ENCODE assay signal across 14 cellular contexts in the genomic region with DNA sequence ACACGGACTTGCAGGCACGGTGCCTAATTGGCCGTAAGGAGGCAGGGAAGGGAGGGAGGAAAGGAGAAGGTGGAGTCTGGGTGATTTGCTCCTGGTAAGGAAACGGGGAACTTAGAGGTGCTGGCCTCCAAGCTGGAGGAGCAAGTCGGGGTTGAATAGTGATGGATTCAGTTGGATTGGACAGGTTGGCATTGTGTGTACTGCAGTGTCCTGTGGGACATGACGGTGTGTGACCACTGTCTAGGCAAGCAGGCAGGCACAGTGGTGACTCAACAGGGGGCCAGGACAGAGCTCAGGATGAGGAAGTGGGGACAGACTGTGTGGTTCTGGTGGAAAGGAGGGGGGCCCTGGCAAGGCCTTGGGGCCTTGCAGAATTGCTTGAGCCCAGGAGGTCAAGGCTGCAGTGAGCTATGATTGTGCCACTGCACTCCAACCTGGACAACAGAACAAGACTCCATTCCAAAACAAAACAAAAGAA. TPM values are rescaled to one million over a fixed set of nuclear protein-coding genes. Genes with fewer than 3 reads are reported as not detected.
DNase-seq lines count a peak whose midpoint lies in the region; ATAC-seq and TF ChIP-seq lines count a peak whose summit lies in the region.
"Had no signal": no experiment of that assay in that cellular context is flagged by ENCODE, and none has a peak within 500 bp of the region (broad histone marks: within the 10 kb centered on the region; RNA-seq: fewer than 3 reads in every experiment).

No MANE protein-coding gene starts in this region.

- peak overlapping the region in 9 of 11 experiments; percentile 7 to 83 (median 50); a peak in 14 of 22 replicates for H3K4me2 ChIP-seq in BLaER1 treated with 17β-estradiol and CSF1 and Interleukin-3, amounts not matched to agents 10 nM and 100 nM

- H3K36me3 Mint-ChIP-seq in activated CD8-positive, alpha-beta T cell treated with anti-CD3 and anti-CD28 coated beads for 36 hours (ENCODE audit: low read depth): peaks cover 2% of the 10 kb centered on the region
- H3K36me3 Mint-ChIP-seq: activated naive CD4-positive, alpha-beta T cell treated with anti-CD3 and anti-CD28 coated beads, Interleukin-2, amount 50 U/mL, for 24 hours had no signal

- H3K9me3 ChIP-seq in BLaER1 treated with 17β-estradiol and CSF1 and Interleukin-3, amounts not matched to agents 10 nM and 100 nM (replicated peaks in 1 of 11): peaks cover 32 to 42% (median 40%) of the 10 kb centered on the region in 11 experiments
- peaks cover 10% of the 10 kb centered on the region for H3K9me3 ChIP-seq in mucosa of descending colon
- H3K9me3 ChIP-seq in uterus: no peaks in the 10 kb centered on the region

- DNase-seq in Kasumi-1 (lab: John Stamatoyannopoulos, UW): peak; percentile 39 to 47
- DNase-seq in activated CD8-positive, alpha-beta T cell treated with anti-CD3 and anti-CD28 coated beads for 36 hours: no peak
- DNase-seq in mucosa of descending colon: no peak
- DNase-seq in uterus: no peak
- no peak for DNase-seq in C1 segment of cervical spinal cord (lab: John Stamatoyannopoulos, UW)
- no peak for DNase-seq in SHP77 treated with DMSO at 0.1 percent for 48 hours (lab: John Stamatoyannopoulos, UW)
- DNase-seq: left cardiac atrium, NCI-H2107 had no signal

- H3K27ac ChIP-seq in BLaER1 treated with 17β-estradiol and CSF1 and Interleukin-3, amounts not matched to agents 10 nM and 100 nM: 0 out of 22 replicates have a peak overlapping the region, but pooled peaks of 1 of the 11 experiments have one; percentile 31
- no peak overlapping the region for H3K27ac ChIP-seq in uterus
- H3K27ac ChIP-seq: coronary artery, psoas muscle had no signal

- no peaks in the 10 kb centered on the region for H3K36me3 ChIP-seq in BLaER1 treated with 17β-estradiol and CSF1 and Interleukin-3, amounts not matched to agents 10 nM and 100 nM
- no peaks in the 10 kb centered on the region for H3K36me3 ChIP-seq in mucosa of descending colon (ENCODE audit: low read depth)
- H3K36me3 ChIP-seq in uterus: no peaks in the 10 kb centered on the region

- no peaks in the 10 kb centered on the region for H3K27me3 ChIP-seq in BLaER1 treated with 17β-estradiol and CSF1 and Interleukin-3, amounts not matched to agents 10 nM and 100 nM
- no peaks in the 10 kb centered on the region for H3K27me3 ChIP-seq in uterus

- intact Hi-C loops in activated CD8-positive, alpha-beta T cell treated with anti-CD3 and anti-CD28 coated beads for 36 hours (cut with micrococcal nuclease): no loop called here
- intact Hi-C loops in mucosa of descending colon (cut with DNase I, micrococcal nuclease): no loop called here
- intact Hi-C loops in uterus (cut with DNase I; ENCODE audit: low total_unique reads): no loop called here

- peaks cover 0 to 14% (median 10%) of the 10 kb centered on the region in 10 experiments; a peak in 16 of 20 replicates for H3K4me1 ChIP-seq in BLaER1 treated with 17β-estradiol and CSF1 and Interleukin-3, amounts not matched to agents 10 nM and 100 nM
- H3K4me1 ChIP-seq in mucosa of descending colon (ENCODE audit: low read depth) (no peaks in the 10 kb centered on the region), uterus (no peaks in the 10 kb centered on the region)
- H3K4me1 ChIP-seq: psoas muscle had no signal

- peaks cover 12% of the 10 kb centered on the region for H3K9me3 Mint-ChIP-seq in activated CD8-positive, alpha-beta T cell treated with anti-CD3 and anti-CD28 coated beads for 36 hours
- H3K9me3 Mint-ChIP-seq: activated naive CD4-positive, alpha-beta T cell treated with anti-CD3 and anti-CD28 coated beads, Interleukin-2, amount 50 U/mL, for 24 hours had no signal

- H3K9ac ChIP-seq in BLaER1 treated with 17β-estradiol and CSF1 and Interleukin-3, amounts not matched to agents 10 nM and 100 nM: 0 out of 22 replicates have a peak overlapping the region, but pooled peaks of 1 of the 11 experiments have one; percentile 14

- no peak overlapping the region for H3K4me3 ChIP-seq in BLaER1 treated with 17β-estradiol and CSF1 and Interleukin-3, amounts not matched to agents 10 nM and 100 nM
- H3K4me3 ChIP-seq in mucosa of descending colon: no peak overlapping the region
- H3K4me3 ChIP-seq in uterus: no peak overlapping the region
- H3K4me3 ChIP-seq: coronary artery, psoas muscle had no signal

- CTCF ChIA-PET in activated CD8-positive, alpha-beta T cell treated with anti-CD3 and anti-CD28 coated beads for 36 hours (lab: Charles Lee): interaction anchor here (0.6 to 5.1 kb wide), 38 partner anchors 10 to 194 kb away, joined by 3 to 32 read pairs (median 4); partner anchors contain the start of genes COL26A1, IFT22, PLOD3 and ZNHIT1

- no peak overlapping the region for H3K4me3 Mint-ChIP-seq in activated CD8-positive, alpha-beta T cell treated with anti-CD3 and anti-CD28 coated beads for 36 hours
- H3K4me3 Mint-ChIP-seq: activated CD4-positive, alpha-beta T cell treated with anti-CD3 and anti-CD28 coated beads, Interleukin-2, amount 10 ng/mL, durations not matched to agents 7 days and 5 days; activated naive CD4-positive, alpha-beta T cell treated with anti-CD3 and anti-CD28 coated beads, Interleukin-2, amount 50 U/mL, for 24 hours had no signal

- peak; percentile 51 for ATAC-seq in activated CD8-positive, alpha-beta T cell treated with anti-CD3 and anti-CD28 coated beads for 36 hours
- ATAC-seq in mucosa of descending colon (peak; percentile 33), GM21825 (IDR thresholded peaks at IDR 0.05; ENCODE audit: unreplicated experiment) (no peak)
- ATAC-seq: psoas muscle had no signal

- no peaks in the 10 kb centered on the region for H4K20me1 ChIP-seq in BLaER1 treated with 17β-estradiol and CSF1 and Interleukin-3, amounts not matched to agents 10 nM and 100 nM

- peaks cover 6% of the 10 kb centered on the region for H3K4me1 Mint-ChIP-seq in activated CD8-positive, alpha-beta T cell treated with anti-CD3 and anti-CD28 coated beads for 36 hours (ENCODE audit: low read depth)

- TF ChIP-seq CTCF in activated CD8-positive, alpha-beta T cell treated with anti-CD3 and anti-CD28 coated beads for 36 hours (IDR thresholded peaks at IDR 0.05): peak; percentile 17
- TF ChIP-seq CTCF in mucosa of descending colon (IDR thresholded peaks at IDR 0.05): no peak
- no peak for TF ChIP-seq CTCF in uterus (IDR thresholded peaks at IDR 0.05)

- POLR2A ChIA-PET in activated CD8-positive, alpha-beta T cell treated with anti-CD3 and anti-CD28 coated beads for 36 hours (lab: Charles Lee): interaction anchor here (0.6 kb wide), 1 partner anchor 1014 kb away, joined by 3 read pairs; no protein-coding TSS in a partner anchor

- H3K27ac Mint-ChIP-seq in activated CD8-positive, alpha-beta T cell treated with anti-CD3 and anti-CD28 coated beads for 36 hours: no peak overlapping the region
- H3K27ac Mint-ChIP-seq: activated CD4-positive, alpha-beta T cell treated with anti-CD3 and anti-CD28 coated beads, Interleukin-2, amount 10 ng/mL, durations not matched to agents 7 days and 5 days; activated naive CD4-positive, alpha-beta T cell treated with anti-CD3 and anti-CD28 coated beads, Interleukin-2, amount 50 U/mL, for 24 hours had no signal

- peaks cover 1% of the 10 kb centered on the region for H3K27me3 Mint-ChIP-seq in activated CD8-positive, alpha-beta T cell treated with anti-CD3 and anti-CD28 coated beads for 36 hours

- no peak for TF ChIP-seq POLR2A in uterus (IDR thresholded peaks at IDR 0.05)

RNA-seq across cellular contexts. Expression of gene COL26A1, which starts 48.8 kb away (rescaled TPM):
- not detected for total RNA-seq in activated CD8-positive, alpha-beta T cell treated with anti-CD3 and anti-CD28 coated beads for 36 hours
- total RNA-seq in mucosa of descending colon (not detected), uterus (10 to 100 TPM in 1 of 4 donors, under 1 TPM in 1, not detected in 2; 0.30 to 11.8 TPM)
- total RNA-seq: activated CD4-positive, alpha-beta T cell treated with anti-CD3 and anti-CD28 coated beads, Interleukin-2, amount 10 ng/mL, durations not matched to agents 7 days and 5 days; left cardiac atrium; psoas muscle had no signal

Comparison
In these comparisons a context has a peak if more than half of its experiments do, and no peak if none do; other contexts are left out.
1. DNase-seq: peak in Kasumi-1 (2 of 2); none in activated CD8-positive, alpha-beta T cell treated with anti-CD3 and anti-CD28 coated beads for 36 hours (single experiment), mucosa of descending colon (0 of 3), uterus (0 of 2), C1 segment of cervical spinal cord (0 of 14) and SHP77 treated with DMSO at 0.1 percent for 48 hours (single experiment).